ENCODE assay signal across 11 cellular contexts in genomic region chr6:31143148-31143547, GRCh38. TPM values are rescaled to one million over a fixed set of nuclear protein-coding genes. Genes with fewer than 3 reads are reported as not detected.
A peak's percentile ranks its signal among the peaks of the same experiment; 100 is the strongest.
DNase-seq lines count a peak whose midpoint lies in the region; ATAC-seq and TF ChIP-seq lines count a peak whose summit lies in the region.
"Had no signal": no experiment of that assay in that cellular context is flagged by ENCODE, and none has a peak within 500 bp of the region (broad histone marks: within the 10 kb centered on the region; RNA-seq: fewer than 3 reads in every experiment).

No MANE protein-coding gene starts in this region.

- POLR2A ChIA-PET in CD8-positive, alpha-beta T cell (lab: Charles Lee) = no interaction called here

- H3K9me3 ChIP-seq in left ventricle myocardium inferior (replicated peaks) = no peaks in the 10 kb centered on the region
- no peaks in the 10 kb centered on the region for H3K9me3 ChIP-seq in CD8-positive, alpha-beta T cell (ENCODE audit: low read length)
- no peaks in the 10 kb centered on the region for H3K9me3 ChIP-seq in vagina

- no peak overlapping the region for H3K4me3 Mint-ChIP-seq in activated T-helper 2 cell treated with anti-CD3 and anti-CD28 coated beads, Interferon-gamma antibody, Interleukin-2, Interleukin-4, amounts not matched to agents 10 μg/mL and 5 μg/mL and 100 μg/mL, durations not matched to agents 14 hours and 24 hours and 36 hours (ENCODE audit: low read depth)
- H3K4me3 Mint-ChIP-seq in CD8-positive, alpha-beta T cell = no peak overlapping the region
- H3K4me3 Mint-ChIP-seq: activated B cell treated with CpG ODN at 0.5 μM for 24 hours; activated naive CD4-positive, alpha-beta T cell treated with anti-CD3 and anti-CD28 coated beads, Interleukin-2, amount 10 ng/mL, durations not matched to agents 7 days and 5 days had no signal

- in situ Hi-C loops in astrocyte of the spinal cord (cut with HindIII; ENCODE audit: low sequenced_read_pairs) = no loop called here

- H3K27ac ChIP-seq in left ventricle myocardium inferior (replicated peaks) (peak overlapping the region; percentile 85), vagina (no peak overlapping the region)
- no peak overlapping the region for H3K27ac ChIP-seq in CD8-positive, alpha-beta T cell (ENCODE audit: low read depth, low read length)

- no peak overlapping the region for H3K27ac Mint-ChIP-seq in activated T-helper 2 cell treated with anti-CD3 and anti-CD28 coated beads, Interferon-gamma antibody, Interleukin-2, Interleukin-4, amounts not matched to agents 10 μg/mL and 5 μg/mL and 100 μg/mL, durations not matched to agents 14 hours and 24 hours and 36 hours
- no peak overlapping the region for H3K27ac Mint-ChIP-seq in CD8-positive, alpha-beta T cell
- H3K27ac Mint-ChIP-seq: activated B cell treated with CpG ODN at 0.5 μM for 24 hours; activated naive CD4-positive, alpha-beta T cell treated with anti-CD3 and anti-CD28 coated beads, Interleukin-2, amount 10 ng/mL, durations not matched to agents 7 days and 5 days had no signal

- peak; percentile 58 for DNase-seq in GM04504 (ENCODE audit: low read depth)
- peak; percentile 71 for DNase-seq in astrocyte of the spinal cord (ENCODE audit: low read depth, low spot score)
- DNase-seq in left ventricle myocardium inferior = peak; percentile 75
- peak; percentile 32 for DNase-seq in retina
- no peak for DNase-seq in activated T-helper 2 cell treated with anti-CD3 and anti-CD28 coated beads, Interferon-gamma antibody, Interleukin-2, Interleukin-4, amounts not matched to agents 10 μg/mL and 5 μg/mL and 100 μg/mL, durations not matched to agents 14 hours and 24 hours and 36 hours (ENCODE audit: low spot score)
- no peak for DNase-seq in amygdala (lab: John Stamatoyannopoulos, UW)
- DNase-seq in CD8-positive, alpha-beta T cell = no peak
- no peak for DNase-seq in vagina (ENCODE audit: extremely low spot score in 2 of 2)
- DNase-seq: activated B cell treated with CpG ODN at 0.5 μM for 24 hours; activated naive CD4-positive, alpha-beta T cell treated with anti-CD3 and anti-CD28 coated beads, Interleukin-2, amount 10 ng/mL, durations not matched to agents 7 days and 5 days had no signal

- CTCF ChIA-PET in CD8-positive, alpha-beta T cell (lab: Charles Lee) = interaction anchor here (1.4 kb wide), 1 partner anchor 13 kb away, joined by 3 read pairs; no protein-coding TSS in a partner anchor

- ATAC-seq in CD8-positive, alpha-beta T cell = no peak

- no peaks in the 10 kb centered on the region for H3K4me1 Mint-ChIP-seq in activated T-helper 2 cell treated with anti-CD3 and anti-CD28 coated beads, Interferon-gamma antibody, Interleukin-2, Interleukin-4, amounts not matched to agents 10 μg/mL and 5 μg/mL and 100 μg/mL, durations not matched to agents 14 hours and 24 hours and 36 hours (ENCODE audit: low read depth)
- no peaks in the 10 kb centered on the region for H3K4me1 Mint-ChIP-seq in CD8-positive, alpha-beta T cell (ENCODE audit: low read depth)
- H3K4me1 Mint-ChIP-seq: activated naive CD4-positive, alpha-beta T cell treated with anti-CD3 and anti-CD28 coated beads, Interleukin-2, amount 10 ng/mL, durations not matched to agents 7 days and 5 days had no signal

- intact Hi-C loops in left ventricle myocardium inferior (cut with micrococcal nuclease) = no loop called here
- intact Hi-C loops in activated T-helper 2 cell treated with anti-CD3 and anti-CD28 coated beads, Interferon-gamma antibody, Interleukin-2, Interleukin-4, amounts not matched to agents 10 μg/mL and 5 μg/mL and 100 μg/mL, durations not matched to agents 14 hours and 24 hours and 36 hours (cut with micrococcal nuclease) = no loop called here
- intact Hi-C loops in CD8-positive, alpha-beta T cell (cut with DNase I, micrococcal nuclease) = no loop called here
- intact Hi-C loops in vagina (cut with DNase I) = no loop called here

- H3K36me3 ChIP-seq in left ventricle myocardium inferior = peaks cover 10% of the 10 kb centered on the region
- H3K36me3 ChIP-seq in CD8-positive, alpha-beta T cell (ENCODE audit: insufficient read depth, low read length) = no peaks in the 10 kb centered on the region
- peaks cover 0 to 5% of the 10 kb centered on the region in 2 donors for H3K36me3 ChIP-seq in vagina

- H3K4me1 ChIP-seq in left ventricle myocardium inferior = peaks cover 42% of the 10 kb centered on the region
- no peaks in the 10 kb centered on the region for H3K4me1 ChIP-seq in CD8-positive, alpha-beta T cell (ENCODE audit: insufficient read depth, low read length)
- peaks cover 12% of the 10 kb centered on the region for H3K4me1 ChIP-seq in vagina

- TF ChIP-seq POLR2A in vagina (IDR thresholded peaks at IDR 0.05) = no peak

- H3K27me3 Mint-ChIP-seq in activated T-helper 2 cell treated with anti-CD3 and anti-CD28 coated beads, Interferon-gamma antibody, Interleukin-2, Interleukin-4, amounts not matched to agents 10 μg/mL and 5 μg/mL and 100 μg/mL, durations not matched to agents 14 hours and 24 hours and 36 hours (ENCODE audit: low read depth) = no peaks in the 10 kb centered on the region
- no peaks in the 10 kb centered on the region for H3K27me3 Mint-ChIP-seq in CD8-positive, alpha-beta T cell (ENCODE audit: low read depth)
- H3K27me3 Mint-ChIP-seq: activated B cell treated with CpG ODN at 0.5 μM for 24 hours had no signal

- H3K9me3 Mint-ChIP-seq in activated T-helper 2 cell treated with anti-CD3 and anti-CD28 coated beads, Interferon-gamma antibody, Interleukin-2, Interleukin-4, amounts not matched to agents 10 μg/mL and 5 μg/mL and 100 μg/mL, durations not matched to agents 14 hours and 24 hours and 36 hours = no peaks in the 10 kb centered on the region
- H3K9me3 Mint-ChIP-seq in CD8-positive, alpha-beta T cell = no peaks in the 10 kb centered on the region
- H3K9me3 Mint-ChIP-seq: activated B cell treated with CpG ODN at 0.5 μM for 24 hours; activated naive CD4-positive, alpha-beta T cell treated with anti-CD3 and anti-CD28 coated beads, Interleukin-2, amount 10 ng/mL, durations not matched to agents 7 days and 5 days had no signal

- no peak overlapping the region for H3K4me3 ChIP-seq in astrocyte of the spinal cord (ENCODE audit: low read depth, low read length)
- no peak overlapping the region for H3K4me3 ChIP-seq in left ventricle myocardium inferior
- no peak overlapping the region for H3K4me3 ChIP-seq in CD8-positive, alpha-beta T cell (ENCODE audit: low read depth, low read length)
- no peak overlapping the region for H3K4me3 ChIP-seq in vagina

- peaks cover 12% of the 10 kb centered on the region for H3K36me3 Mint-ChIP-seq in activated T-helper 2 cell treated with anti-CD3 and anti-CD28 coated beads, Interferon-gamma antibody, Interleukin-2, Interleukin-4, amounts not matched to agents 10 μg/mL and 5 μg/mL and 100 μg/mL, durations not matched to agents 14 hours and 24 hours and 36 hours (ENCODE audit: low read depth)
- peaks cover 24% of the 10 kb centered on the region for H3K36me3 Mint-ChIP-seq in CD8-positive, alpha-beta T cell

- H3K27me3 ChIP-seq in left ventricle myocardium inferior (ENCODE audit: low read depth) (no peaks in the 10 kb centered on the region), vagina (no peaks in the 10 kb centered on the region)
- no peaks in the 10 kb centered on the region for H3K27me3 ChIP-seq in CD8-positive, alpha-beta T cell (ENCODE audit: insufficient read depth, low read length)

- TF ChIP-seq CTCF in astrocyte of the spinal cord (IDR thresholded peaks at IDR 0.05; ENCODE audit: low read depth, low read length) = no peak
- TF ChIP-seq CTCF in left ventricle myocardium inferior (IDR thresholded peaks at IDR 0.05; ENCODE audit: borderline replicate concordance) = no peak
- TF ChIP-seq CTCF in CD8-positive, alpha-beta T cell (IDR thresholded peaks at IDR 0.05) = no peak
- no peak for TF ChIP-seq CTCF in vagina (IDR thresholded peaks at IDR 0.05)

RNA-seq across cellular contexts. Expression of gene PSORS1C2, which starts 4.3 kb away (rescaled TPM):
- total RNA-seq in left ventricle myocardium inferior = not detected
- total RNA-seq in activated T-helper 2 cell treated with anti-CD3 and anti-CD28 coated beads, Interferon-gamma antibody, Interleukin-2, Interleukin-4, amounts not matched to agents 10 μg/mL and 5 μg/mL and 100 μg/mL, durations not matched to agents 14 hours and 24 hours and 36 hours = not detected in 2 replicates
- not detected for total RNA-seq in CD8-positive, alpha-beta T cell
- not detected for total RNA-seq in vagina
- total RNA-seq: activated B cell treated with CpG ODN at 0.5 μM for 24 hours, glomerular endothelial cell had no signal

RNA-seq across cellular contexts. Expression of gene CCHCR1, which starts 14.5 kb away (rescaled TPM):
- total RNA-seq in left ventricle myocardium inferior (13.3 TPM), vagina (21.9 TPM)
- total RNA-seq in activated T-helper 2 cell treated with anti-CD3 and anti-CD28 coated beads, Interferon-gamma antibody, Interleukin-2, Interleukin-4, amounts not matched to agents 10 μg/mL and 5 μg/mL and 100 μg/mL, durations not matched to agents 14 hours and 24 hours and 36 hours = 50.5 and 53.1 TPM in 2 replicates
- 1 to 10 TPM; 7.5 to 8.0 TPM for total RNA-seq in CD8-positive, alpha-beta T cell

RNA-seq across cellular contexts. Expression of gene TCF19, which starts 15.2 kb away (rescaled TPM):
- 2.8 TPM for total RNA-seq in left ventricle myocardium inferior
- 81.5 and 82.0 TPM in 2 replicates for total RNA-seq in activated T-helper 2 cell treated with anti-CD3 and anti-CD28 coated beads, Interferon-gamma antibody, Interleukin-2, Interleukin-4, amounts not matched to agents 10 μg/mL and 5 μg/mL and 100 μg/mL, durations not matched to agents 14 hours and 24 hours and 36 hours
- total RNA-seq in CD8-positive, alpha-beta T cell = 1 to 10 TPM; 2.6 to 2.9 TPM
- 8.8 TPM for total RNA-seq in vagina

RNA-seq across cellular contexts. Expression of gene CDSN, which starts 22.9 kb away (rescaled TPM):
- total RNA-seq in left ventricle myocardium inferior = not detected
- not detected in 2 replicates for total RNA-seq in activated T-helper 2 cell treated with anti-CD3 and anti-CD28 coated beads, Interferon-gamma antibody, Interleukin-2, Interleukin-4, amounts not matched to agents 10 μg/mL and 5 μg/mL and 100 μg/mL, durations not matched to agents 14 hours and 24 hours and 36 hours
- not detected for total RNA-seq in CD8-positive, alpha-beta T cell
- 1.5 TPM for total RNA-seq in vagina
- total RNA-seq: activated B cell treated with CpG ODN at 0.5 μM for 24 hours, glomerular endothelial cell had no signal

RNA-seq across cellular contexts. Expression of gene POU5F1, which starts 27.3 kb away (rescaled TPM):
- total RNA-seq in left ventricle myocardium inferior = 0.69 TPM
- total RNA-seq in activated T-helper 2 cell treated with anti-CD3 and anti-CD28 coated beads, Interferon-gamma antibody, Interleukin-2, Interleukin-4, amounts not matched to agents 10 μg/mL and 5 μg/mL and 100 μg/mL, durations not matched to agents 14 hours and 24 hours and 36 hours = not detected in 2 replicates
- total RNA-seq in CD8-positive, alpha-beta T cell = not detected
- total RNA-seq in vagina = 0.98 TPM
- total RNA-seq: glomerular endothelial cell had no signal

Comparison
In these comparisons a context has a peak if more than half of its experiments do, and no peak if none do; other contexts are left out.
1. DNase-seq: peak in GM04504 (single experiment), astrocyte of the spinal cord (single experiment), left ventricle myocardium inferior (single experiment) and retina (single experiment); none in activated T-helper 2 cell treated with anti-CD3 and anti-CD28 coated beads, Interferon-gamma antibody, Interleukin-2, Interleukin-4, amounts not matched to agents 10 μg/mL and 5 μg/mL and 100 μg/mL, durations not matched to agents 14 hours and 24 hours and 36 hours (single experiment), amygdala (0 of 56), CD8-positive, alpha-beta T cell (0 of 7) and vagina (0 of 2).